In genomic region chr1:5770981-5771765, GRCh38 we compare ENCODE assay signal across 9 cellular contexts.
A peak's percentile ranks its signal among the peaks of the same experiment; 100 is the strongest.
DNase-seq lines count a peak whose midpoint lies in the region; ATAC-seq and TF ChIP-seq lines count a peak whose summit lies in the region.
"Had no signal": no experiment of that assay in that cellular context is flagged by ENCODE, and none has a peak within 500 bp of the region (broad histone marks: within the 10 kb centered on the region; RNA-seq: fewer than 3 reads in every experiment).

No MANE protein-coding gene starts in this region.

- no peak for TF ChIP-seq POLR2A in esophagus squamous epithelium (IDR thresholded peaks at IDR 0.05)

- peaks cover 18% of the 10 kb centered on the region for H3K4me1 Mint-ChIP-seq in progenitor cell of endocrine pancreas (ENCODE audit: low read depth)

- H3K36me3 ChIP-seq in H7 (replicated peaks; ENCODE audit: control insufficient read depth, insufficient read depth, low read length) = no peaks in the 10 kb centered on the region
- no peaks in the 10 kb centered on the region for H3K36me3 ChIP-seq in ectodermal cell (ENCODE audit: control insufficient read depth, insufficient read depth, low read length)
- H3K36me3 ChIP-seq in esophagus squamous epithelium = no peaks in the 10 kb centered on the region

- DNase-seq in H7 (peak; percentile 56), NCI-H82 treated with DMSO at 0.1 percent for 48 hours (lab: John Stamatoyannopoulos, UW; ENCODE audit: unreplicated experiment) (peak; percentile 93), progenitor cell of endocrine pancreas (ENCODE audit: low spot score, unreplicated experiment) (no peak), esophagus squamous epithelium (lab: John Stamatoyannopoulos, UW) (no peak), NCI-H2081 treated with DMSO at 0.1 percent for 48 hours (lab: John Stamatoyannopoulos, UW) (no peak), amniotic stem cell (lab: John Stamatoyannopoulos, UW) (no peak)

- H3K4me1 ChIP-seq in ectodermal cell (ENCODE audit: control insufficient read depth, insufficient read depth, low read length) (peaks cover 18% of the 10 kb centered on the region), esophagus squamous epithelium (peaks cover 0 to 22% (median 0%) of the 10 kb centered on the region in 3 donors)

- H3K4me3 ChIP-seq in H7 (ENCODE audit: insufficient read depth, low read depth, low read length) (no peak overlapping the region), ectodermal cell (ENCODE audit: insufficient read depth, low read depth, low read length) (no peak overlapping the region), esophagus squamous epithelium (peak overlapping the region in 1 of 4 donors; percentile 31)

- 65 to 75% methylated on average over 23 of the region's 23 CpGs for WGBS in ectodermal cell, 2 experiments
- WGBS in esophagus squamous epithelium, 2 donors = 4 to 100% methylated on average over 1 to 5 of the region's 23 CpGs

- TF ChIP-seq CTCF in progenitor cell of endocrine pancreas (IDR thresholded peaks at IDR 0.05; ENCODE audit: unreplicated experiment) = no peak
- TF ChIP-seq CTCF in esophagus squamous epithelium (IDR thresholded peaks at IDR 0.05) = no peak

- no peak for ATAC-seq in GM18511 (IDR thresholded peaks at IDR 0.05; ENCODE audit: unreplicated experiment)
- ATAC-seq: activated CD4-positive, CD25-positive, alpha-beta regulatory T cell treated with anti-CD3 and anti-CD28 coated beads, Interleukin-2, amount 50 U/mL, for 24 hours had no signal

- intact Hi-C loops in esophagus squamous epithelium (cut with DNase I) = no loop called here

- H3K27me3 Mint-ChIP-seq in progenitor cell of endocrine pancreas = peaks cover 23% of the 10 kb centered on the region

- H3K27me3 ChIP-seq in H7 (ENCODE audit: control insufficient read depth, insufficient read depth, low read length) (no peaks in the 10 kb centered on the region), ectodermal cell (ENCODE audit: control insufficient read depth, insufficient read depth, low read length, poor library complexity, severe bottlenecking) (no peaks in the 10 kb centered on the region), esophagus squamous epithelium (peaks cover 0 to 75% (median 0%) of the 10 kb centered on the region in 4 donors)

- no peaks in the 10 kb centered on the region for H3K9me3 ChIP-seq in ectodermal cell (ENCODE audit: control insufficient read depth, low read length)
- no peaks in the 10 kb centered on the region for H3K9me3 ChIP-seq in esophagus squamous epithelium

- H3K4me3 Mint-ChIP-seq in progenitor cell of endocrine pancreas (ENCODE audit: low read depth) = peak overlapping the region; percentile 0

- H3K9me3 Mint-ChIP-seq in progenitor cell of endocrine pancreas (ENCODE audit: low read depth) = no peaks in the 10 kb centered on the region

- no peaks in the 10 kb centered on the region for H3K36me3 Mint-ChIP-seq in progenitor cell of endocrine pancreas (ENCODE audit: insufficient read depth)

- peak overlapping the region; percentile 36 for H3K27ac ChIP-seq in ectodermal cell (ENCODE audit: insufficient read depth, low read depth, low read length, poor library complexity, severe bottlenecking)
- H3K27ac ChIP-seq in esophagus squamous epithelium = no peak overlapping the region

- H3K27ac Mint-ChIP-seq in progenitor cell of endocrine pancreas = no peak overlapping the region

Comparison
In these comparisons a context has a peak if more than half of its experiments do, and no peak if none do; other contexts are left out.
1. DNase-seq: peak in H7 (single experiment) and NCI-H82 treated with DMSO at 0.1 percent for 48 hours (single experiment); none in progenitor cell of endocrine pancreas (single experiment), esophagus squamous epithelium (single experiment), NCI-H2081 treated with DMSO at 0.1 percent for 48 hours (single experiment) and amniotic stem cell (single experiment).